ENCODE assay signal across 20 cellular contexts in the genomic region with DNA sequence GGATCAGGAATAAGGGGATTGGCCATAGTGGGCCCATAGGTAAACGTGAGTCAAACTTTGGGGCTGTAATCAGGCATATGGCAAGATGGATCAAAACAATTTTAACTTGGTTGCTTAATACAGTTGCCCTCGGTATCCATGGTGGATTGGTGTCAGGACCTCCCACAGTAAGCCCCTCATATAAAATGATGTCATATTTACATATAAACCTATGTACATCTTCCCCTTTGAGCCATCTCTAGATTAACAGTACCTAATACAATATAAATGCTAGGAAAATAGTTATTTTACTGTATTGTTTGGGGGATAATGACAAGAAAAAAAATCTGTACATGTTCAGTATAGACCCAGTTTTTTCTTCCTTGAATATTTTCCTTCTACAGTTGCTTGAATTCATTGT. TPM values are rescaled to one million over a fixed set of nuclear protein-coding genes. Genes with fewer than 3 reads are reported as not detected.
"Had no signal": no experiment of that assay in that cellular context is flagged by ENCODE, and none has a peak within 500 bp of the region (broad histone marks: within the 10 kb centered on the region; RNA-seq: fewer than 3 reads in every experiment).

No MANE protein-coding gene starts in this region.

- ATAC-seq: activated T-helper 17 cell treated with anti-CD3 and anti-CD28 coated beads, Interleukin-2, amount 50 U/mL, for 72 hours; esophagus mucosa; gastrocnemius medialis; left lobe of liver; stimulated activated naive CD8-positive, alpha-beta T cell treated with anti-CD3 and anti-CD28 coated beads, Interleukin-15, amount 100 ng/mL, for 72 hours had no signal

- H3K27ac Mint-ChIP-seq: activated naive CD8-positive, alpha-beta T cell treated with anti-CD3 and anti-CD28 coated beads for 36 hours; activated T-helper 17 cell treated with anti-CD3 and anti-CD28 coated beads, Interleukin-2, amount 50 U/mL, for 72 hours; dendritic cell treated with granulocyte-macrophage colony-stimulating factor and Interleukin-4, amounts not matched to agents 40 ng/mL and 50 ng/mL, for 4 days had no signal

- H3K4me3 Mint-ChIP-seq: activated B cell treated with CpG ODN at 0.5 μM for 24 hours; activated CD4-positive, alpha-beta memory T cell treated with anti-CD3 and anti-CD28 coated beads for 36 hours; activated naive CD8-positive, alpha-beta T cell treated with anti-CD3 and anti-CD28 coated beads for 36 hours; activated T-helper 17 cell treated with anti-CD3 and anti-CD28 coated beads, Interleukin-2, amount 50 U/mL, for 72 hours; dendritic cell treated with granulocyte-macrophage colony-stimulating factor and Interleukin-4, amounts not matched to agents 40 ng/mL and 50 ng/mL, for 4 days; nephron; stimulated activated naive CD8-positive, alpha-beta T cell treated with anti-CD3 and anti-CD28 coated beads, Interleukin-15, amount 100 ng/mL, for 72 hours had no signal

- H3K27me3 Mint-ChIP-seq: activated B cell treated with CpG ODN at 0.5 μM for 24 hours; activated CD4-positive, alpha-beta memory T cell treated with anti-CD3 and anti-CD28 coated beads for 36 hours; activated naive CD8-positive, alpha-beta T cell treated with anti-CD3 and anti-CD28 coated beads for 36 hours; activated T-helper 17 cell treated with anti-CD3 and anti-CD28 coated beads, Interleukin-2, amount 50 U/mL, for 72 hours; dendritic cell treated with granulocyte-macrophage colony-stimulating factor and Interleukin-4, amounts not matched to agents 40 ng/mL and 50 ng/mL, for 4 days; stimulated activated naive CD8-positive, alpha-beta T cell treated with anti-CD3 and anti-CD28 coated beads, Interleukin-15, amount 100 ng/mL, for 72 hours had no signal

- H3K4me1 Mint-ChIP-seq: activated B cell treated with CpG ODN at 0.5 μM for 24 hours, nephron had no signal

- H3K27me3 ChIP-seq: cardiac muscle cell, gastrocnemius medialis had no signal

- H3K9me3 ChIP-seq: gastrocnemius medialis had no signal

- H3K9me3 Mint-ChIP-seq: activated B cell treated with CpG ODN at 0.5 μM for 24 hours; activated CD4-positive, alpha-beta memory T cell treated with anti-CD3 and anti-CD28 coated beads for 36 hours; activated naive CD8-positive, alpha-beta T cell treated with anti-CD3 and anti-CD28 coated beads for 36 hours; activated T-helper 17 cell treated with anti-CD3 and anti-CD28 coated beads, Interleukin-2, amount 50 U/mL, for 72 hours; dendritic cell treated with granulocyte-macrophage colony-stimulating factor and Interleukin-4, amounts not matched to agents 40 ng/mL and 50 ng/mL, for 4 days; nephron; stimulated activated naive CD8-positive, alpha-beta T cell treated with anti-CD3 and anti-CD28 coated beads, Interleukin-15, amount 100 ng/mL, for 72 hours had no signal

- DNase-seq: activated B cell treated with CpG ODN at 0.5 μM for 24 hours; activated CD4-positive, alpha-beta memory T cell treated with anti-CD3 and anti-CD28 coated beads for 36 hours; activated CD4-positive, alpha-beta T cell treated with anti-CD3 and anti-CD28 coated beads for 4 hours; activated naive CD4-positive, alpha-beta T cell; activated naive CD8-positive, alpha-beta T cell treated with anti-CD3 and anti-CD28 coated beads for 36 hours; effector CD8-positive, alpha-beta T cell; gastrocnemius medialis; kidney; retina; stimulated activated CD4-positive, alpha-beta T cell treated with anti-CD3 and anti-CD28 coated beads, Interleukin-2, amount 100 ng/mL, for 24 hours; stimulated activated naive CD8-positive, alpha-beta T cell treated with anti-CD3 and anti-CD28 coated beads, Interleukin-15, amount 100 ng/mL, for 72 hours; T-helper 2 cell had no signal

- H3K27ac ChIP-seq: cardiac muscle cell had no signal

RNA-seq across cellular contexts. Expression of gene PNLDC1, which starts 45.7 kb away (rescaled TPM):
- total RNA-seq: chondrocyte, esophagus mucosa, gastrocnemius medialis, kidney, temporal lobe had no signal
